ENCODE assay signal across 8 cellular contexts in genomic region chr9:124771021-124771866, GRCh38. TPM values are rescaled to one million over a fixed set of nuclear protein-coding genes. Genes with fewer than 3 reads are reported as not detected.
DNase-seq lines count a peak whose midpoint lies in the region; ATAC-seq, FAIRE-seq and TF ChIP-seq lines count a peak whose summit lies in the region.

NR6A1 (minus strand) TSS chr9:124771311.

- H3K4me2 ChIP-seq in A549 = peak within 1 kb of the TSS; percentile 93

- H3K27me3 Mint-ChIP-seq in brain = peaks cover 77% of the 10 kb centered on the region

- peaks cover 59% of the 10 kb centered on the region for H3K4me1 Mint-ChIP-seq in brain

- DNase-seq in A549 (ENCODE audit: low read depth in 1 of 2, low spot score in 1 of 2) = peak; percentile 97 to 98
- DNase-seq in NCI-H2107 (lab: John Stamatoyannopoulos, UW) = peak; percentile 88
- DNase-seq in skeletal muscle cell (ENCODE audit: low read depth) = peak; percentile 84

- FAIRE-seq in A549 (lab: Jason Lieb, UNC) = no peak
- FAIRE-seq in TTC549 (lab: Jason Lieb, UNC) = peak; percentile 41

- H3K27ac Mint-ChIP-seq in brain = peak within 1 kb of the TSS; percentile 95 to 100 (median 97)

- POLR2A ChIA-PET in A549 (lab: Yijun Ruan, JAX) = interaction anchor here (0.6 to 3.5 kb wide), 9 partner anchors 8 to 112 kb away, joined by 3 to 52 read pairs (median 5); partner anchors contain the start of genes ARPC5L, RPL35 and WDR38

- TF ChIP-seq EP300 in A549 (IDR thresholded peaks at IDR 0.05) = no peak

- WGBS in A549 (ENCODE audit: missing lambda C conversion rate) = 0% methylated on average over 49 of the region's 82 CpGs

- no peaks in the 10 kb centered on the region for H3K9me3 ChIP-seq in A549

- TF ChIP-seq POLR2A in A549 (IDR thresholded peaks at IDR 0.05; ENCODE audit: low read length) = peak; percentile 24; the same call in 1 of the 2 replicates

- peak within 1 kb of the TSS; percentile 88 to 97 (median 97) for H3K4me3 Mint-ChIP-seq in brain

- ATAC-seq in A549 (peak; percentile 81 to 88), GM18519 (IDR thresholded peaks at IDR 0.05; ENCODE audit: low FRiP score, unreplicated experiment) (peak; percentile 75), HG03045 (IDR thresholded peaks at IDR 0.05; ENCODE audit: unreplicated experiment) (peak; percentile 92)

- peaks cover 0 to 4% (median 0%) of the 10 kb centered on the region in 5 experiments for H3K9me3 Mint-ChIP-seq in brain

- peak; percentile 38 for TF ChIP-seq CTCF in A549 (IDR thresholded peaks at IDR 0.05)
- TF ChIP-seq CTCF in brain (conservative IDR thresholded peaks at IDR 0.05) = peak; percentile 7 to 56

- CTCF ChIA-PET in A549 (lab: Yijun Ruan, JAX) = interaction anchor here (0.6 to 37.7 kb wide), 43 partner anchors 10 to 759 kb away, joined by 3 to 2512 read pairs (median 4); partner anchors contain the start of genes ARPC5L, RPL35, SCAI and WDR38

- peak within 1 kb of the TSS; percentile 94 for H3K4me3 ChIP-seq in A549
- peak within 1 kb of the TSS; percentile 63 for H3K4me3 ChIP-seq in iPS-11a (ENCODE audit: low read depth, low read length)
- peak within 1 kb of the TSS; percentile 72 for H3K4me3 ChIP-seq in skeletal muscle cell (ENCODE audit: low read depth, low read length)

- no peak for TF ChIP-seq RAD21 in A549 (conservative IDR thresholded peaks at IDR 0.05 in 1 of 2, IDR thresholded peaks at IDR 0.05 in 1 of 2)

- H3K4me1 ChIP-seq in A549 = peaks cover 30% of the 10 kb centered on the region; the same call in 2 of the 3 replicates

- no peaks in the 10 kb centered on the region for H3K36me3 Mint-ChIP-seq in brain

- H3K27ac ChIP-seq in A549 = peak within 1 kb of the TSS; percentile 82 to 95

TF ChIP-seq in A549, 52 proteins besides CTCF, POLR2A, EP300 and RAD21 (continues in another document):
- TF ChIP-seq HDAC2 (IDR thresholded peaks at IDR 0.05) (no peak), CBX8 (IDR thresholded peaks at IDR 0.05) (no peak), RNF2 (IDR thresholded peaks at IDR 0.05; ENCODE audit: borderline replicate concordance, low read depth) (no peak), EHF (CRISPR knock-in tag; IDR thresholded peaks at IDR 0.05) (no peak), ZNF302 (CRISPR knock-in tag; IDR thresholded peaks at IDR 0.05) (no peak), FOSL2 (IDR thresholded peaks at IDR 0.05) (no peak), FOSL2 (CRISPR knock-in tag; IDR thresholded peaks at IDR 0.05) (peak; percentile 64), NR3C1 (IDR thresholded peaks at IDR 0.05) (no peak), BHLHE40 (IDR thresholded peaks at IDR 0.05; ENCODE audit: low read depth, low read length) (peak; percentile 93), RARB (CRISPR knock-in tag; IDR thresholded peaks at IDR 0.05) (no peak), NFE2L2 (conservative IDR thresholded peaks at IDR 0.05; ENCODE audit: low read length) (no peak), HOXB5 (CRISPR knock-in tag; IDR thresholded peaks at IDR 0.05) (no peak), CHD2 (IDR thresholded peaks at IDR 0.05; ENCODE audit: low read length, partially characterized antibody) (no peak), MAFK (IDR thresholded peaks at IDR 0.05; ENCODE audit: partially characterized antibody) (no peak), FOXS1 (CRISPR knock-in tag; IDR thresholded peaks at IDR 0.05) (no peak), JUNB (IDR thresholded peaks at IDR 0.05) (no peak), NPAS2 (CRISPR knock-in tag; IDR thresholded peaks at IDR 0.05; ENCODE audit: borderline replicate concordance) (peak; percentile 96), CHD4 (IDR thresholded peaks at IDR 0.05; ENCODE audit: borderline replicate concordance) (no peak), SMC3 (IDR thresholded peaks at IDR 0.05) (no peak), MAZ (IDR thresholded peaks at IDR 0.05; ENCODE audit: borderline replicate concordance, low read depth, low read length) (0 out of 2 replicates have a peak, but pooled peaks have one; percentile 46), JUN (IDR thresholded peaks at IDR 0.05) (peak; percentile 43 to 61; a peak in 3 of 5 replicates), EHMT2 (IDR thresholded peaks at IDR 0.05; ENCODE audit: low read depth) (no peak), KDM1A (IDR thresholded peaks at IDR 0.05; ENCODE audit: low read depth) (no peak), CEBPB (IDR thresholded peaks at IDR 0.05) (no peak), HOXB13 (CRISPR knock-in tag; IDR thresholded peaks at IDR 0.05; ENCODE audit: low read depth) (no peak), HEYL (CRISPR knock-in tag; IDR thresholded peaks at IDR 0.05) (no peak), RFX5 (IDR thresholded peaks at IDR 0.05) (peak; percentile 63), GATA3 (IDR thresholded peaks at IDR 0.05; ENCODE audit: borderline replicate concordance) (peak; percentile 91), ESRRA (IDR thresholded peaks at IDR 0.05; ENCODE audit: borderline replicate concordance, low read length) (no peak), ZSCAN20 (CRISPR knock-in tag; IDR thresholded peaks at IDR 0.05) (no peak), MYC (IDR thresholded peaks at IDR 0.05; ENCODE audit: borderline replicate concordance, low read length) (no peak; the same call in 1 of the 2 replicates), USF2 (IDR thresholded peaks at IDR 0.05) (peak; percentile 90), FOSB (CRISPR knock-in tag; IDR thresholded peaks at IDR 0.05) (no peak), ZC3H11A (IDR thresholded peaks at IDR 0.05) (no peak)
- TF ChIP-seq, protein P1, sequence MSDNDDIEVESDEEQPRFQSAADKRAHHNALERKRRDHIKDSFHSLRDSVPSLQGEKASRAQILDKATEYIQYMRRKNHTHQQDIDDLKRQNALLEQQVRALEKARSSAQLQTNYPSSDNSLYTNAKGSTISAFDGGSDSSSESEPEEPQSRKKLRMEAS (IDR thresholded peaks at IDR 0.05) = peak; percentile 97
- TF ChIP-seq, protein P2, sequence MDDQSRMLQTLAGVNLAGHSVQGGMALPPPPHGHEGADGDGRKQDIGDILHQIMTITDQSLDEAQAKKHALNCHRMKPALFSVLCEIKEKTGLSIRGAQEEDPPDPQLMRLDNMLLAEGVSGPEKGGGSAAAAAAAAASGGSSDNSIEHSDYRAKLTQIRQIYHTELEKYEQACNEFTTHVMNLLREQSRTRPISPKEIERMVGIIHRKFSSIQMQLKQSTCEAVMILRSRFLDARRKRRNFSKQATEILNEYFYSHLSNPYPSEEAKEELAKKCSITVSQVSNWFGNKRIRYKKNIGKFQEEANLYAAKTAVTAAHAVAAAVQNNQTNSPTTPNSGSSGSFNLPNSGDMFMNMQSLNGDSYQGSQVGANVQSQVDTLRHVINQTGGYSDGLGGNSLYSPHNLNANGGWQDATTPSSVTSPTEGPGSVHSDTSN (IDR thresholded peaks at IDR 0.05) = no peak
- TF ChIP-seq, protein P3, sequence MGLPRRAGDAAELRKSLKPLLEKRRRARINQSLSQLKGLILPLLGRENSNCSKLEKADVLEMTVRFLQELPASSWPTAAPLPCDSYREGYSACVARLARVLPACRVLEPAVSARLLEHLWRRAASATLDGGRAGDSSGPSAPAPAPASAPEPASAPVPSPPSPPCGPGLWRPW (IDR thresholded peaks at IDR 0.05) = no peak
- TF ChIP-seq, protein P4, sequence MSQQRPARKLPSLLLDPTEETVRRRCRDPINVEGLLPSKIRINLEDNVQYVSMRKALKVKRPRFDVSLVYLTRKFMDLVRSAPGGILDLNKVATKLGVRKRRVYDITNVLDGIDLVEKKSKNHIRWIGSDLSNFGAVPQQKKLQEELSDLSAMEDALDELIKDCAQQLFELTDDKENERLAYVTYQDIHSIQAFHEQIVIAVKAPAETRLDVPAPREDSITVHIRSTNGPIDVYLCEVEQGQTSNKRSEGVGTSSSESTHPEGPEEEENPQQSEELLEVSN (IDR thresholded peaks at IDR 0.05; ENCODE audit: borderline replicate concordance, low read depth) = peak; percentile 34; the same call in 1 of the 2 replicates
- TF ChIP-seq, protein P5, sequence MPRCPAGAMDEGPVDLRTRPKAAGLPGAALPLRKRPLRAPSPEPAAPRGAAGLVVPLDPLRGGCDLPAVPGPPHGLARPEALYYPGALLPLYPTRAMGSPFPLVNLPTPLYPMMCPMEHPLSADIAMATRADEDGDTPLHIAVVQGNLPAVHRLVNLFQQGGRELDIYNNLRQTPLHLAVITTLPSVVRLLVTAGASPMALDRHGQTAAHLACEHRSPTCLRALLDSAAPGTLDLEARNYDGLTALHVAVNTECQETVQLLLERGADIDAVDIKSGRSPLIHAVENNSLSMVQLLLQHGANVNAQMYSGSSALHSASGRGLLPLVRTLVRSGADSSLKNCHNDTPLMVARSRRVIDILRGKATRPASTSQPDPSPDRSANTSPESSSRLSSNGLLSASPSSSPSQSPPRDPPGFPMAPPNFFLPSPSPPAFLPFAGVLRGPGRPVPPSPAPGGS (IDR thresholded peaks at IDR 0.05) = peak; percentile 62; the same call in 2 of the 3 replicates
- TF ChIP-seq, protein P6, sequence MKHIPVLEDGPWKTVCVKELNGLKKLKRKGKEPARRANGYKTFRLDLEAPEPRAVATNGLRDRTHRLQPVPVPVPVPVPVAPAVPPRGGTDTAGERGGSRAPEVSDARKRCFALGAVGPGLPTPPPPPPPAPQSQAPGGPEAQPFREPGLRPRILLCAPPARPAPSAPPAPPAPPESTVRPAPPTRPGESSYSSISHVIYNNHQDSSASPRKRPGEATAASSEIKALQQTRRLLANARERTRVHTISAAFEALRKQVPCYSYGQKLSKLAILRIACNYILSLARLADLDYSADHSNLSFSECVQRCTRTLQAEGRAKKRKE (CRISPR knock-in tag; IDR thresholded peaks at IDR 0.05; ENCODE audit: low read depth) = no peak

RNA-seq across cellular contexts. Expression of gene NR6A1, which starts in this region (rescaled TPM):
- 3.3 and 4.1 TPM in 2 replicates for polyA plus RNA-seq in A549 (2011; rRNA removed)
- polyA plus RNA-seq in A549 (2012; cell fraction: cytosol; rRNA removed) = 1.1 and 1.3 TPM in 2 replicates
- polyA plus RNA-seq in A549 (2012; cell fraction: nucleus; rRNA removed) = 4.7 and 6.2 TPM in 2 replicates
- 1.7 to 1.8 TPM (median 1.7 TPM) in 3 replicates for polyA plus RNA-seq in A549 (2017; fragmentation: RNase III; extraction: RNeasy Plus Mini Kit Qiagen cat#74134 plus additional on column Dnase treatment)
- 9.3 and 15.1 TPM in 2 replicates for polyA minus RNA-seq in A549 (2011; rRNA and poly(A)+ RNA removed)
- polyA plus RNA-seq in brain (ENCODE audit: insufficient read depth, low read depth, low replicate concordance) = 0.53 TPM

Comparison
In these comparisons a context has a peak if more than half of its experiments do, and no peak if none do; other contexts are left out.
1. Peak in every context shown above with its lines: DNase-seq, ATAC-seq, H3K4me3 ChIP-seq and H3K27ac ChIP-seq.